ENCODE assay signal across 6 cellular contexts in genomic region chr1:109091196-109092193, GRCh38. TPM values are rescaled to one million over a fixed set of nuclear protein-coding genes. Genes with fewer than 3 reads are reported as not detected.
DNase-seq lines count a peak whose midpoint lies in the region; ATAC-seq and TF ChIP-seq lines count a peak whose summit lies in the region.

No MANE protein-coding gene starts in this region.

- TF ChIP-seq CTCF in breast epithelium (IDR thresholded peaks at IDR 0.05) = no peak

- H3K4me1 ChIP-seq in HUES64 (ENCODE audit: insufficient read depth, low read length) (peaks cover 7% of the 10 kb centered on the region; the same call in 1 of the 2 replicates), breast epithelium (peaks cover 0 to 7% of the 10 kb centered on the region in 2 donors), neuronal stem cell (ENCODE audit: control insufficient read depth in 2 of 2, insufficient read depth in 1 of 2, low read depth in 1 of 2, low read length in 2 of 2) (peaks cover 3 to 5% of the 10 kb centered on the region in 2 donors)

- ATAC-seq in GM18907 (IDR thresholded peaks at IDR 0.05; ENCODE audit: unreplicated experiment) = peak; percentile 52

- H3K4ac ChIP-seq in neuronal stem cell (ENCODE audit: low read length) = no peak overlapping the region

- no peak overlapping the region for H2BK5ac ChIP-seq in neuronal stem cell (ENCODE audit: low read length)

- no peak overlapping the region for H4K91ac ChIP-seq in neuronal stem cell (ENCODE audit: low read depth, low read length, poor library complexity)

- H3K4me3 ChIP-seq in HUES64 (ENCODE audit: low read length) (peak overlapping the region; percentile 81), breast epithelium (peak overlapping the region; percentile 64 to 89 (median 82)), neuronal stem cell (ENCODE audit: low read length in 2 of 2) (peak overlapping the region; percentile 83 to 91)

- DNase-seq in breast epithelium (ENCODE audit: low spot score in 2 of 2) (no peak), neuronal stem cell (ENCODE audit: low spot score) (no peak), posterior vena cava (ENCODE audit: low spot score) (no peak)
- no peak for DNase-seq in effector CD4-positive, alpha-beta T cell

- H3K4me2 ChIP-seq in neuronal stem cell (ENCODE audit: insufficient read depth, low read length, poor library complexity, severe bottlenecking) = peak overlapping the region; percentile 55

- H3K27ac ChIP-seq in HUES64 (ENCODE audit: low read depth, low read length) = peak overlapping the region; percentile 79
- H3K27ac ChIP-seq in breast epithelium = peak overlapping the region; percentile 96 to 97
- H3K27ac ChIP-seq in neuronal stem cell (replicated peaks; ENCODE audit: low read length) = no peak overlapping the region

- H3K9ac ChIP-seq in HUES64 (ENCODE audit: low read depth, low read length) (peak overlapping the region; percentile 74), neuronal stem cell (ENCODE audit: low read depth, low read length, poor library complexity) (no peak overlapping the region)

- no peak overlapping the region for H2BK15ac ChIP-seq in neuronal stem cell (ENCODE audit: low read length)

- no peak overlapping the region for H4K8ac ChIP-seq in neuronal stem cell (ENCODE audit: low read depth, low read length)

- no peak overlapping the region for H3K14ac ChIP-seq in neuronal stem cell (ENCODE audit: low read length)

- H3K18ac ChIP-seq in neuronal stem cell (ENCODE audit: low read length) = no peak overlapping the region

- H2BK12ac ChIP-seq in neuronal stem cell (ENCODE audit: low read length) = no peak overlapping the region

- peak overlapping the region; percentile 95 for H2AFZ ChIP-seq in neuronal stem cell (ENCODE audit: low read length)

- no peak overlapping the region for H3K23ac ChIP-seq in neuronal stem cell (ENCODE audit: low read depth, low read length, poor library complexity)

- intact Hi-C loops in breast epithelium (cut with DNase I; ENCODE audit: low total_unique reads) = no loop called here
- intact Hi-C loops in posterior vena cava (cut with DNase I) = no loop called here

- no peaks in the 10 kb centered on the region for H3K27me3 ChIP-seq in HUES64 (ENCODE audit: insufficient read depth, low read length)
- no peaks in the 10 kb centered on the region for H3K27me3 ChIP-seq in breast epithelium
- H3K27me3 ChIP-seq in neuronal stem cell (ENCODE audit: control insufficient read depth in 3 of 3, insufficient read depth in 3 of 3, low read depth in 1 of 3, low read length in 3 of 3) = no peaks in the 10 kb centered on the region

- H3K9me3 ChIP-seq in HUES64 (ENCODE audit: insufficient read depth, low read depth, low read length) (no peaks in the 10 kb centered on the region), breast epithelium (no peaks in the 10 kb centered on the region), neuronal stem cell (replicated peaks in 1 of 2; ENCODE audit: control insufficient read depth in 2 of 2, insufficient read depth in 1 of 2, low read depth in 1 of 2, low read length in 2 of 2) (peaks cover 0 to 5% of the 10 kb centered on the region in 2 donors)

- 13% methylated on average over 13 of the region's 13 CpGs for WGBS in HUES64
- WGBS in neuronal stem cell (ENCODE audit: extremely low coverage in 2 of 2, insufficient read length in 2 of 2, insufficient replicate concordance in 1 of 2), 2 donors = no CpG with 5 or more reads among the region's 13 CpGs

- no peak overlapping the region for H2BK120ac ChIP-seq in neuronal stem cell (ENCODE audit: low read depth, low read length)

- TF ChIP-seq POLR2A in breast epithelium (IDR thresholded peaks at IDR 0.05) = no peak

- H2AK5ac ChIP-seq in neuronal stem cell (ENCODE audit: low read depth, low read length) = no peak overlapping the region

- H3K79me1 ChIP-seq in neuronal stem cell (ENCODE audit: low read depth, low read length) = no peaks in the 10 kb centered on the region

- H3K36me3 ChIP-seq in HUES64 (ENCODE audit: insufficient read depth, low read length) (peaks cover 15% of the 10 kb centered on the region), breast epithelium (no peaks in the 10 kb centered on the region), neuronal stem cell (replicated peaks in 1 of 2; ENCODE audit: control insufficient read depth in 2 of 2, insufficient read depth in 2 of 2, low read length in 2 of 2) (peaks cover 5 to 31% of the 10 kb centered on the region in 2 donors)

RNA-seq across cellular contexts. Expression of gene TMEM167B, which starts 0.9 kb away (rescaled TPM):
- 9.1 TPM for polyA plus RNA-seq in HUES64 (2013, experiment 1 of 2)
- polyA plus RNA-seq in HUES64 (2013, experiment 2 of 2) = 12.7 TPM
- 10 to 100 TPM; 30.7 to 32.6 (median 32.4) TPM for total RNA-seq in breast epithelium
- polyA plus RNA-seq in neuronal stem cell (2013, experiment 1 of 2) = 19.1 TPM
- polyA plus RNA-seq in neuronal stem cell (2013, experiment 2 of 2) = 19.8 TPM
- 10 to 100 TPM; 33.6 to 33.9 TPM for total RNA-seq in posterior vena cava

RNA-seq across cellular contexts. Expression of gene TAF13, which starts 15.7 kb away (rescaled TPM):
- 35.7 TPM for polyA plus RNA-seq in HUES64 (2013, experiment 1 of 2)
- 37.2 TPM for polyA plus RNA-seq in HUES64 (2013, experiment 2 of 2)
- total RNA-seq in breast epithelium (10 to 100 TPM; 23.1 to 36.4 (median 25.8) TPM), posterior vena cava (10 to 100 TPM; 63.3 to 99.1 TPM)
- 23.3 TPM for polyA plus RNA-seq in neuronal stem cell (2013, experiment 1 of 2)
- 23.9 TPM for polyA plus RNA-seq in neuronal stem cell (2013, experiment 2 of 2)

RNA-seq across cellular contexts. Expression of gene ELAPOR1, which starts 22.4 kb away (rescaled TPM):
- 0.35 TPM for polyA plus RNA-seq in HUES64 (2013, experiment 1 of 2)
- 0.57 TPM for polyA plus RNA-seq in HUES64 (2013, experiment 2 of 2)
- total RNA-seq in breast epithelium = 100 to 1,000 TPM in 2 of 3 donors, under 1 TPM in 1; 0.64 to 220 (median 202) TPM
- polyA plus RNA-seq in neuronal stem cell (2013, experiment 1 of 2) = 1.1 TPM
- 1.2 TPM for polyA plus RNA-seq in neuronal stem cell (2013, experiment 2 of 2)
- total RNA-seq in posterior vena cava = under 1 TPM; 0.38 to 0.56 TPM

RNA-seq across cellular contexts. Expression of gene WDR47, which starts 49.6 kb away (rescaled TPM):
- polyA plus RNA-seq in HUES64 (2013, experiment 1 of 2) = 3.2 TPM
- 2.7 TPM for polyA plus RNA-seq in HUES64 (2013, experiment 2 of 2)
- total RNA-seq in breast epithelium (10 to 100 TPM; 12.3 to 16.8 (median 13.8) TPM), posterior vena cava (10 to 100 TPM; 18.6 to 21.2 TPM)
- 3.1 TPM for polyA plus RNA-seq in neuronal stem cell (2013, experiment 1 of 2)
- polyA plus RNA-seq in neuronal stem cell (2013, experiment 2 of 2) = 3.2 TPM
